In genomic region chr3:150600647-150601530, GRCh38 we compare ENCODE assay signal across 1 cellular context.
A peak's percentile ranks its signal among the peaks of the same experiment; 100 is the strongest.
TF ChIP-seq lines count a peak whose summit lies in the region.
"Not testable (repeated sequence)": the region's sequence is repeated elsewhere in the genome, so short reads cannot be mapped to it uniquely, and the experiment has no call there.

No MANE protein-coding gene starts in this region.

TF ChIP-seq in K562, 482 proteins besides CTCF, POLR2A, EP300 and RAD21 (continues in another document):
- peak; percentile 50 for TF ChIP-seq NFIC (IDR thresholded peaks at IDR 0.05)
- peak; percentile 49 for TF ChIP-seq DACH1 (IDR thresholded peaks at IDR 0.05; ENCODE audit: partially characterized antibody)
- TF ChIP-seq TCF3 (CRISPR knock-in tag; IDR thresholded peaks at IDR 0.05): peak; percentile 49
- peak; percentile 54; the same call in 1 of the 2 replicates for TF ChIP-seq SUPT5H (IDR thresholded peaks at IDR 0.05)
- 0 out of 2 replicates have a peak, but pooled peaks have one; percentile 14 for TF ChIP-seq MTA2 (IDR thresholded peaks at IDR 0.05; ENCODE audit: low read depth)
- 0 out of 2 replicates have a peak, but pooled peaks have one; percentile 9 for TF ChIP-seq L3MBTL2 (IDR thresholded peaks at IDR 0.05)
- peak in 1 of 2 experiments; percentile 48; a peak in 2 of 4 replicates for TF ChIP-seq NRF1 (conservative IDR thresholded peaks at IDR 0.05 in 1 of 2, IDR thresholded peaks at IDR 0.05 in 1 of 2)
- 0 out of 2 replicates have a peak, but pooled peaks have one; percentile 66 for TF ChIP-seq KLF16 (IDR thresholded peaks at IDR 0.05)
- TF ChIP-seq TAL1 (IDR thresholded peaks at IDR 0.05): peak; percentile 63; the same call in 1 of the 2 replicates
- peak; percentile 44 for TF ChIP-seq TEAD4 (IDR thresholded peaks at IDR 0.05; ENCODE audit: low read length)
- TF ChIP-seq TEAD4 (CRISPR knock-in tag; IDR thresholded peaks at IDR 0.05; ENCODE audit: borderline replicate concordance); ATF3 (CRISPR knock-in tag; conservative IDR thresholded peaks at IDR 0.05); ETV6 (CRISPR knock-in tag; IDR thresholded peaks at IDR 0.05; ENCODE audit: borderline replicate concordance); NR2C1 (IDR thresholded peaks at IDR 0.05); MYBL2 (CRISPR knock-in tag; IDR thresholded peaks at IDR 0.05; ENCODE audit: borderline replicate concordance): not testable (repeated sequence)
- 0 out of 2 replicates have a peak, but pooled peaks have one; percentile 2 for TF ChIP-seq GTF2E2 (tag; IDR thresholded peaks at IDR 0.05)
- TF ChIP-seq ATF3 (IDR thresholded peaks at IDR 0.05): peak; percentile 41
- peak; percentile 60; the same call in 1 of the 2 replicates for TF ChIP-seq NCOA1 (IDR thresholded peaks at IDR 0.05; ENCODE audit: low read depth)
- TF ChIP-seq SMARCE1 (IDR thresholded peaks at IDR 0.05): peak; percentile 90
- 0 out of 2 replicates have a peak, but pooled peaks have one; percentile 41 for TF ChIP-seq DMBX1 (CRISPR knock-in tag; IDR thresholded peaks at IDR 0.05; ENCODE audit: borderline replicate concordance)
- TF ChIP-seq JUND (IDR thresholded peaks at IDR 0.05; ENCODE audit: borderline replicate concordance, low read depth, low read length): peak; percentile 37; the same call in 1 of the 2 replicates
- TF ChIP-seq JUND (tag; IDR thresholded peaks at IDR 0.05; ENCODE audit: borderline replicate concordance, low read depth, low read length): peak; percentile 29; the same call in 1 of the 3 replicates
- 0 out of 4 replicates have a peak, but pooled peaks have one; percentile 15 to 56 for TF ChIP-seq ETV6 (IDR thresholded peaks at IDR 0.05; ENCODE audit: borderline replicate concordance in 1 of 2, low read depth in 2 of 2, low read length in 1 of 2)
- 0 out of 2 replicates have a peak, but pooled peaks have one; percentile 32 for TF ChIP-seq POLR2G (IDR thresholded peaks at IDR 0.05; ENCODE audit: low read depth, low read length)
- peak; percentile 60; the same call in 1 of the 2 replicates for TF ChIP-seq SMARCC2 (IDR thresholded peaks at IDR 0.05; ENCODE audit: low read depth)
- peak; percentile 44; the same call in 1 of the 2 replicates for TF ChIP-seq POLR2H (tag; IDR thresholded peaks at IDR 0.05; ENCODE audit: low read depth)
- TF ChIP-seq NBN (IDR thresholded peaks at IDR 0.05; ENCODE audit: low read depth): peak; percentile 91
- peak; percentile 67 for TF ChIP-seq TAF9B (IDR thresholded peaks at IDR 0.05; ENCODE audit: partially characterized antibody)
- TF ChIP-seq HDAC3 (IDR thresholded peaks at IDR 0.05; ENCODE audit: borderline replicate concordance, partially characterized antibody): peak; percentile 23
- 0 out of 2 replicates have a peak, but pooled peaks have one; percentile 27 for TF ChIP-seq NKRF (IDR thresholded peaks at IDR 0.05; ENCODE audit: borderline replicate concordance)
- TF ChIP-seq HDGF (IDR thresholded peaks at IDR 0.05): 0 out of 2 replicates have a peak, but pooled peaks have one; percentile 41
- TF ChIP-seq KDM5B (IDR thresholded peaks at IDR 0.05; ENCODE audit: insufficient replicate concordance, low read depth, low read length): peak; percentile 34
- peak; percentile 41; the same call in 1 of the 2 replicates for TF ChIP-seq SPI1 (IDR thresholded peaks at IDR 0.05; ENCODE audit: borderline replicate concordance, low read depth, low read length)
- peak; percentile 47 to 64; a peak in 2 of 4 replicates for TF ChIP-seq TRIM24 (IDR thresholded peaks at IDR 0.05)
- TF ChIP-seq CTBP1 (IDR thresholded peaks at IDR 0.05; ENCODE audit: borderline replicate concordance): peak; percentile 84
- 0 out of 2 replicates have a peak, but pooled peaks have one; percentile 13 for TF ChIP-seq NR2C1 (tag; IDR thresholded peaks at IDR 0.05)
- TF ChIP-seq KDM1A (IDR thresholded peaks at IDR 0.05): peak; percentile 81 to 83
- TF ChIP-seq HDAC2 (IDR thresholded peaks at IDR 0.05): peak; percentile 78
- peak; percentile 28; the same call in 1 of the 2 replicates for TF ChIP-seq ZNF668 (CRISPR knock-in tag; IDR thresholded peaks at IDR 0.05)
- TF ChIP-seq ZEB2 (IDR thresholded peaks at IDR 0.05): peak; percentile 65
- TF ChIP-seq MEIS2 (IDR thresholded peaks at IDR 0.05; ENCODE audit: partially characterized antibody): peak; percentile 86
- TF ChIP-seq MYBL2 (IDR thresholded peaks at IDR 0.05; ENCODE audit: low read depth): 0 out of 2 replicates have a peak, but pooled peaks have one; percentile 12
- 0 out of 2 replicates have a peak, but pooled peaks have one; percentile 36 for TF ChIP-seq GATAD2B (IDR thresholded peaks at IDR 0.05; ENCODE audit: borderline replicate concordance)
- peak; percentile 44; the same call in 1 of the 2 replicates for TF ChIP-seq MTA1 (IDR thresholded peaks at IDR 0.05; ENCODE audit: borderline replicate concordance)
- TF ChIP-seq ETV5 (CRISPR knock-in tag; IDR thresholded peaks at IDR 0.05; ENCODE audit: low read depth): peak; percentile 57; the same call in 1 of the 2 replicates
- TF ChIP-seq SMARCA4 (IDR thresholded peaks at IDR 0.05): peak; percentile 85
- peak; percentile 47; the same call in 1 of the 2 replicates for TF ChIP-seq POLR2AphosphoS5 (IDR thresholded peaks at IDR 0.05; ENCODE audit: control insufficient read depth, insufficient read depth, low read depth, low read length)
- peak; percentile 88 for TF ChIP-seq CBFA2T3 (IDR thresholded peaks at IDR 0.05)
- peak; percentile 23 for TF ChIP-seq CCNT2 (IDR thresholded peaks at IDR 0.05; ENCODE audit: borderline replicate concordance, extremely low read depth, insufficient read length, low read depth, low read length)
- TF ChIP-seq BCOR (IDR thresholded peaks at IDR 0.05): peak; percentile 67
- TF ChIP-seq, protein P1, sequence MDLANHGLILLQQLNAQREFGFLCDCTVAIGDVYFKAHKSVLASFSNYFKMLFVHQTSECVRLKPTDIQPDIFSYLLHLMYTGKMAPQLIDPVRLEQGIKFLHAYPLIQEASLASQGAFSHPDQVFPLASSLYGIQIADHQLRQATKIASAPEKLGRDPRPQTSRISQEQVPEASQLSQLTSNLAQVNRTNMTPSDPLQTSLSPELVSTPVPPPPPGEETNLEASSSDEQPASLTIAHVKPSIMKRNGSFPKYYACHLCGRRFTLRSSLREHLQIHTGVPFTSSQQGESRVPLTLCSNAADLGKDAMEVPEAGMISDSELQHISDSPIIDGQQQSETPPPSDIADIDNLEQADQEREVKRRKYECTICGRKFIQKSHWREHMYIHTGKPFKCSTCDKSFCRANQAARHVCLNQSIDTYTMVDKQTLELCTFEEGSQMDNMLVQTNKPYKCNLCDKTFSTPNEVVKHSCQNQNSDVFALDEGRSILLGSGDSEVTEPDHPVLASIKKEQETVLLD (IDR thresholded peaks at IDR 0.05): peak; percentile 61; the same call in 1 of the 2 replicates
- TF ChIP-seq, protein P2, sequence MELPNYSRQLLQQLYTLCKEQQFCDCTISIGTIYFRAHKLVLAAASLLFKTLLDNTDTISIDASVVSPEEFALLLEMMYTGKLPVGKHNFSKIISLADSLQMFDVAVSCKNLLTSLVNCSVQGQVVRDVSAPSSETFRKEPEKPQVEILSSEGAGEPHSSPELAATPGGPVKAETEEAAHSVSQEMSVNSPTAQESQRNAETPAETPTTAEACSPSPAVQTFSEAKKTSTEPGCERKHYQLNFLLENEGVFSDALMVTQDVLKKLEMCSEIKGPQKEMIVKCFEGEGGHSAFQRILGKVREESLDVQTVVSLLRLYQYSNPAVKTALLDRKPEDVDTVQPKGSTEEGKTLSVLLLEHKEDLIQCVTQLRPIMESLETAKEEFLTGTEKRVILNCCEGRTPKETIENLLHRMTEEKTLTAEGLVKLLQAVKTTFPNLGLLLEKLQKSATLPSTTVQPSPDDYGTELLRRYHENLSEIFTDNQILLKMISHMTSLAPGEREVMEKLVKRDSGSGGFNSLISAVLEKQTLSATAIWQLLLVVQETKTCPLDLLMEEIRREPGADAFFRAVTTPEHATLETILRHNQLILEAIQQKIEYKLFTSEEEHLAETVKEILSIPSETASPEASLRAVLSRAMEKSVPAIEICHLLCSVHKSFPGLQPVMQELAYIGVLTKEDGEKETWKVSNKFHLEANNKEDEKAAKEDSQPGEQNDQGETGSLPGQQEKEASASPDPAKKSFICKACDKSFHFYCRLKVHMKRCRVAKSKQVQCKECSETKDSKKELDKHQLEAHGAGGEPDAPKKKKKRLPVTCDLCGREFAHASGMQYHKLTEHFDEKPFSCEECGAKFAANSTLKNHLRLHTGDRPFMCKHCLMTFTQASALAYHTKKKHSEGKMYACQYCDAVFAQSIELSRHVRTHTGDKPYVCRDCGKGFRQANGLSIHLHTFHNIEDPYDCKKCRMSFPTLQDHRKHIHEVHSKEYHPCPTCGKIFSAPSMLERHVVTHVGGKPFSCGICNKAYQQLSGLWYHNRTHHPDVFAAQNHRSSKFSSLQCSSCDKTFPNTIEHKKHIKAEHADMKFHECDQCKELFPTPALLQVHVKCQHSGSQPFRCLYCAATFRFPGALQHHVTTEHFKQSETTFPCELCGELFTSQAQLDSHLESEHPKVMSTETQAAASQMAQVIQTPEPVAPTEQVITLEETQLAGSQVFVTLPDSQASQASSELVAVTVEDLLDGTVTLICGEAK (IDR thresholded peaks at IDR 0.05): peak; percentile 29; the same call in 1 of the 2 replicates
- TF ChIP-seq, protein P2 (CRISPR knock-in tag; IDR thresholded peaks at IDR 0.05): not testable (repeated sequence)
- peak; percentile 72 for TF ChIP-seq RNF2 (IDR thresholded peaks at IDR 0.05)
